8 cellular contexts compared by ENCODE assay signal in the genomic region with DNA sequence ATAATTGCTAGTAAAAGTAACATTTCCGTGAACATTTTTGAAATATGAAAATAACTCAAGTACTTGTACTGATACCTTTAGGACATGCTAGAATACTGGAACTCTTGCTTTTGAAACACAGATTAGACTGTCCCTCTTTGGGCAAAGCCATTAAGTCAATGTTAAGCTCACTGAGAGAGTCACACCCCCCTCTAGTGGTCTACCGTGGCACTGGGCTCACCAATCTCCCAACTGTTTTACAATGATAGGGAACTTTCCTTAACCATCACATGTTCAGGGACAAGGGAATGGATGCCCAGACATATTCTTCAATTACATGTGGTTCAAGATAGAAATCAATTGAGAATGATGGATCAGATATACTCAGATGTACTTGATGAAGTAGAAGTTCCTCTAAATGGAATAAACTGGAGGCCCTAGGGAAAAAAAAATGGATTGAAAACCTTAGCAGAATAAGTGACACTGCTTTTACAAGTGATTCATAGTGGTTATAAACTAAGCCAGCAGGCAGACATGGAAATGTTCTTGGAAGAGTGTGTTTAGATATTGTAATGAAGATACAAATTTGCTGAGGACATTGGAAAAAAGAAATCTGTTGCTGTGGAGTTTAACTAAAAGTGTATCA. TPM values are rescaled to one million over a fixed set of nuclear protein-coding genes. Genes with fewer than 3 reads are reported as not detected.
A peak's percentile ranks its signal among the peaks of the same experiment; 100 is the strongest.
DNase-seq lines count a peak whose midpoint lies in the region; ATAC-seq and TF ChIP-seq lines count a peak whose summit lies in the region.

No MANE protein-coding gene starts in this region.

- no peak for ATAC-seq in GM18858 (IDR thresholded peaks at IDR 0.05; ENCODE audit: unreplicated experiment)
- ATAC-seq in HG03135 (IDR thresholded peaks at IDR 0.05; ENCODE audit: unreplicated experiment): no peak

- WGBS in hepatocyte (ENCODE audit: low lambda C conversion rate, missing lambda C conversion rate): 1% methylated on average over 2 of the region's 2 CpGs

- H3K9me3 ChIP-seq in Loucy (ENCODE audit: insufficient read depth, low read depth, low read length) (no peaks in the 10 kb centered on the region), ascending aorta (no peaks in the 10 kb centered on the region), hepatocyte (ENCODE audit: low read depth) (no peaks in the 10 kb centered on the region)

- H3K27me3 ChIP-seq in Loucy (ENCODE audit: insufficient read depth, low read length, poor library complexity, severe bottlenecking) (no peaks in the 10 kb centered on the region), ascending aorta (no peaks in the 10 kb centered on the region), hepatocyte (no peaks in the 10 kb centered on the region)

- H3K27ac ChIP-seq in ascending aorta (no peak overlapping the region), hepatocyte (no peak overlapping the region)

- intact Hi-C loops in ascending aorta (cut with DNase I): loop anchor here (10.0 kb wide), 1 partner anchor 132 kb away; no protein-coding TSS in a partner anchor

- H3K79me2 ChIP-seq in Loucy (ENCODE audit: insufficient read depth, low read length): no peaks in the 10 kb centered on the region
- no peaks in the 10 kb centered on the region for H3K79me2 ChIP-seq in hepatocyte

- no peak overlapping the region for H2AFZ ChIP-seq in Loucy (ENCODE audit: low read length)
- no peak overlapping the region for H2AFZ ChIP-seq in hepatocyte

- H3K4me2 ChIP-seq in Loucy (ENCODE audit: low read depth, low read length, poor library complexity, severe bottlenecking) (no peak overlapping the region), hepatocyte (no peak overlapping the region)

- DNase-seq in GM03348 (ENCODE audit: low spot score): peak; percentile 88
- peak in 4 of 5 experiments; percentile 8 to 46 (median 28) for DNase-seq in T-helper 2 cell
- DNase-seq in ascending aorta (ENCODE audit: low spot score in 2 of 2): peak in 1 of 2 donors; percentile 73
- peak; percentile 87 for DNase-seq in hepatocyte (ENCODE audit: low spot score)
- peak; percentile 11 for DNase-seq in skeletal muscle cell (ENCODE audit: low read depth)

- H3K36me3 ChIP-seq in Loucy (ENCODE audit: insufficient read depth, low read length) (no peaks in the 10 kb centered on the region), ascending aorta (no peaks in the 10 kb centered on the region), hepatocyte (replicated peaks; ENCODE audit: insufficient read depth, low read depth) (no peaks in the 10 kb centered on the region)

- H3K9ac ChIP-seq in Loucy (ENCODE audit: low read depth, low read length, poor library complexity, severe bottlenecking): no peak overlapping the region

- H3K9me2 ChIP-seq in Loucy (replicated peaks; ENCODE audit: low read depth, low read length) (no peaks in the 10 kb centered on the region), hepatocyte (replicated peaks; ENCODE audit: insufficient read depth) (no peaks in the 10 kb centered on the region)

- H4K20me1 ChIP-seq in Loucy (ENCODE audit: insufficient read depth, low read length, poor library complexity, severe bottlenecking): no peaks in the 10 kb centered on the region
- no peaks in the 10 kb centered on the region for H4K20me1 ChIP-seq in hepatocyte (ENCODE audit: insufficient read depth, poor library complexity, severe bottlenecking)

- no peaks in the 10 kb centered on the region for H3F3A ChIP-seq in Loucy (ENCODE audit: low read depth)

- no peak overlapping the region for H3K4me3 ChIP-seq in Loucy (ENCODE audit: low read length, poor library complexity, severe bottlenecking)
- no peak overlapping the region for H3K4me3 ChIP-seq in ascending aorta
- no peak overlapping the region for H3K4me3 ChIP-seq in hepatocyte
- no peak overlapping the region for H3K4me3 ChIP-seq in skeletal muscle cell (ENCODE audit: low read depth, low read length)

- peak; percentile 96 for TF ChIP-seq CTCF in Loucy (conservative IDR thresholded peaks at IDR 0.05; ENCODE audit: low read length)
- peak; percentile 24 to 70 (median 57) for TF ChIP-seq CTCF in ascending aorta (IDR thresholded peaks at IDR 0.05)
- TF ChIP-seq CTCF in hepatocyte (IDR thresholded peaks at IDR 0.05; ENCODE audit: poor library complexity): peak; percentile 92

- H3K4me1 ChIP-seq in Loucy (ENCODE audit: insufficient read depth, low read length, poor library complexity, severe bottlenecking) (no peaks in the 10 kb centered on the region), ascending aorta (no peaks in the 10 kb centered on the region), hepatocyte (ENCODE audit: insufficient read depth) (no peaks in the 10 kb centered on the region)

RNA-seq across cellular contexts. Expression of gene NANOG, which starts 17.8 kb away (rescaled TPM):
- total RNA-seq in ascending aorta (not detected), hepatocyte (1.9 and 2.1 TPM in 2 replicates)
- 0.06 and 0.10 TPM in 2 replicates for polyA plus RNA-seq in hepatocyte

RNA-seq across cellular contexts. Expression of gene NANOGNB, which starts 42.0 kb away (rescaled TPM):
- total RNA-seq in ascending aorta (not detected), hepatocyte (not detected in 2 replicates)
- polyA plus RNA-seq in hepatocyte: not detected in 2 replicates

RNA-seq across cellular contexts. Expression of gene CLEC4C, which starts 59.8 kb away (rescaled TPM):
- not detected for total RNA-seq in ascending aorta
- not detected in 2 replicates for total RNA-seq in hepatocyte
- polyA plus RNA-seq in hepatocyte: not detected in 2 replicates
